ENCODE assay signal across 20 cellular contexts in genomic region chr9:73215249-73215648, GRCh38.
DNase-seq lines count a peak whose midpoint lies in the region; TF ChIP-seq lines count a peak whose summit lies in the region.
"Had no signal": no experiment of that assay in that cellular context is flagged by ENCODE, and none has a peak within 500 bp of the region (broad histone marks: within the 10 kb centered on the region; RNA-seq: fewer than 3 reads in every experiment).

No MANE protein-coding gene starts in this region.

- CTCF ChIA-PET in PC-9 (lab: Charles Lee) = no interaction called here

- H3K4me2 ChIP-seq in PC-9 (no peak overlapping the region), neural cell (ENCODE audit: low read length) (no peak overlapping the region)
- H3K4me2 ChIP-seq: BLaER1 treated with 17β-estradiol and CSF1 and Interleukin-3, amounts not matched to agents 10 nM and 100 nM had no signal

- H3K4me3 ChIP-seq in H7 (ENCODE audit: insufficient read depth, low read depth, low read length) (no peak overlapping the region), PC-9 (no peak overlapping the region), neural cell (ENCODE audit: low read length) (no peak overlapping the region)
- H3K4me3 ChIP-seq: BLaER1 treated with 17β-estradiol and CSF1 and Interleukin-3, amounts not matched to agents 10 nM and 100 nM; HAP-1 had no signal

- H3K36me3 ChIP-seq in H7 (replicated peaks; ENCODE audit: control insufficient read depth, insufficient read depth, low read length) = no peaks in the 10 kb centered on the region
- H3K36me3 ChIP-seq in PC-9 (ENCODE audit: low read depth) = no peaks in the 10 kb centered on the region
- H3K36me3 ChIP-seq in neural cell (ENCODE audit: insufficient read depth, low read length) = no peaks in the 10 kb centered on the region
- H3K36me3 ChIP-seq: BLaER1 treated with 17β-estradiol and CSF1 and Interleukin-3, amounts not matched to agents 10 nM and 100 nM; HAP-1 had no signal

- H3K4me3 Mint-ChIP-seq in chondrocyte (ENCODE audit: unreplicated experiment) = no peak overlapping the region
- H3K4me3 Mint-ChIP-seq: CD8-positive, alpha-beta T cell had no signal

- no peaks in the 10 kb centered on the region for H3K79me2 ChIP-seq in PC-9 (ENCODE audit: low read depth)
- H3K79me2 ChIP-seq in neural cell (replicated peaks; ENCODE audit: insufficient read depth, low read length) = no peaks in the 10 kb centered on the region

- BruUV-seq in PC-9 (replicated peaks; lab: Mats Ljungman, UMichigan) = no TSS peak

- H3K9me3 ChIP-seq in PC-9 (ENCODE audit: insufficient read depth, low read depth) (peaks cover 3% of the 10 kb centered on the region; the same call in 1 of the 2 replicates), neural cell (ENCODE audit: low read length) (no peaks in the 10 kb centered on the region)
- H3K9me3 ChIP-seq: HAP-1 had no signal

- intact Hi-C loops in PC-9 (cut with micrococcal nuclease; ENCODE audit: unreplicated experiment) = no loop called here

- H3K9ac ChIP-seq in neural cell (ENCODE audit: low read length) = no peak overlapping the region
- H3K9ac ChIP-seq: BLaER1 treated with 17β-estradiol and CSF1 and Interleukin-3, amounts not matched to agents 10 nM and 100 nM had no signal

- H3K36me3 Mint-ChIP-seq in chondrocyte (ENCODE audit: low read depth) = no peaks in the 10 kb centered on the region
- H3K36me3 Mint-ChIP-seq: CD8-positive, alpha-beta T cell had no signal

- TF ChIP-seq RAD21 in neural cell (conservative IDR thresholded peaks at IDR 0.05) = no peak

- H3K27ac Mint-ChIP-seq in chondrocyte (ENCODE audit: unreplicated experiment) = no peak overlapping the region
- H3K27ac Mint-ChIP-seq: CD8-positive, alpha-beta T cell had no signal

- H3K4me1 Mint-ChIP-seq in chondrocyte (ENCODE audit: low read depth) = no peaks in the 10 kb centered on the region

- TF ChIP-seq CTCF in PC-9 (conservative IDR thresholded peaks at IDR 0.05) (no peak), neural cell (IDR thresholded peaks at IDR 0.05; ENCODE audit: poor library complexity, severe bottlenecking) (no peak), chondrocyte (IDR thresholded peaks at IDR 0.05) (no peak)

- TF ChIP-seq EP300 in neural cell (conservative IDR thresholded peaks at IDR 0.05; ENCODE audit: poor library complexity, severe bottlenecking) = peak; percentile 11

- H3K9me3 Mint-ChIP-seq in chondrocyte (ENCODE audit: low read depth) = no peaks in the 10 kb centered on the region
- H3K9me3 Mint-ChIP-seq: CD8-positive, alpha-beta T cell had no signal

- H4K20me1 ChIP-seq in PC-9 (ENCODE audit: insufficient read depth) (no peaks in the 10 kb centered on the region), neural cell (ENCODE audit: insufficient read depth) (no peaks in the 10 kb centered on the region)
- H4K20me1 ChIP-seq: BLaER1 treated with 17β-estradiol and CSF1 and Interleukin-3, amounts not matched to agents 10 nM and 100 nM had no signal

- H3F3A ChIP-seq in PC-9 (ENCODE audit: insufficient read depth, low read depth) = no peaks in the 10 kb centered on the region
- no peaks in the 10 kb centered on the region for H3F3A ChIP-seq in neural cell (ENCODE audit: insufficient read depth, low read length, poor library complexity, severe bottlenecking)

- H3K27me3 ChIP-seq in H7 (ENCODE audit: control insufficient read depth, insufficient read depth, low read length) (no peaks in the 10 kb centered on the region), PC-9 (ENCODE audit: insufficient read depth, low read depth) (no peaks in the 10 kb centered on the region), neural cell (ENCODE audit: insufficient read depth, low read depth, low read length) (no peaks in the 10 kb centered on the region)
- H3K27me3 ChIP-seq: BLaER1 treated with 17β-estradiol and CSF1 and Interleukin-3, amounts not matched to agents 10 nM and 100 nM had no signal

- H3K4me1 ChIP-seq in PC-9 (replicated peaks; ENCODE audit: insufficient read depth) = no peaks in the 10 kb centered on the region
- H3K4me1 ChIP-seq: HAP-1 had no signal

- POLR2A ChIA-PET in PC-9 (lab: Charles Lee; ENCODE audit: unreplicated experiment) = no interaction called here

- H3K9me2 ChIP-seq in PC-9 (ENCODE audit: insufficient read depth) (no peaks in the 10 kb centered on the region), neural cell (ENCODE audit: insufficient read depth, low read length) (no peaks in the 10 kb centered on the region)

- H2AFZ ChIP-seq in PC-9 (0 out of 2 replicates have a peak overlapping the region, but pooled peaks have one; percentile 9), neural cell (ENCODE audit: low read depth, low read length) (no peak overlapping the region)

- H3K27ac ChIP-seq in PC-9 (no peak overlapping the region), neural cell (ENCODE audit: low read length) (no peak overlapping the region)
- H3K27ac ChIP-seq: RWPE1 had no signal

- DNase-seq in H7 (peak; percentile 43), PC-9 (no peak), iPS DF 4.7 (ENCODE audit: extremely low read depth, low spot score) (peak; percentile 94), superior temporal gyrus (ENCODE audit: extremely low spot score) (no peak), midbrain (lab: John Stamatoyannopoulos, UW) (no peak), NCI-H1694 treated with DMSO at 0.1 percent for 48 hours (lab: John Stamatoyannopoulos, UW) (no peak), chondrocyte (ENCODE audit: low spot score) (no peak)
- DNase-seq: Calu3; CD8-positive, alpha-beta T cell; KG1; NCI-H187; NCI-H226; NCI-H524; NCI-H82; PC-3; SIG-M5 had no signal

- peaks cover 47% of the 10 kb centered on the region for H3K27me3 Mint-ChIP-seq in chondrocyte (ENCODE audit: low read depth)

TF ChIP-seq in neural cell, 6 proteins besides CTCF, POLR2A, EP300 and RAD21:
- TF ChIP-seq POLR2AphosphoS5 (IDR thresholded peaks at IDR 0.05) = no peak
- TF ChIP-seq EZH2 (IDR thresholded peaks at IDR 0.05; ENCODE audit: borderline replicate concordance, insufficient read depth, low read length, poor library complexity, severe bottlenecking) = no peak
- TF ChIP-seq SMC3 (conservative IDR thresholded peaks at IDR 0.05; ENCODE audit: poor library complexity) = no peak
- TF ChIP-seq MXI1 (conservative IDR thresholded peaks at IDR 0.05; ENCODE audit: poor library complexity, severe bottlenecking) = no peak
- no peak for TF ChIP-seq TAF1 (IDR thresholded peaks at IDR 0.05; ENCODE audit: low read depth)
- no peak for TF ChIP-seq REST (IDR thresholded peaks at IDR 0.05; ENCODE audit: borderline replicate concordance)

Comparison
In these comparisons a context has a peak if more than half of its experiments do, and no peak if none do; other contexts are left out.
1. DNase-seq: peak in H7 (single experiment) and iPS DF 4.7 (single experiment); none in PC-9 (0 of 2), superior temporal gyrus (single experiment), midbrain (single experiment), NCI-H1694 treated with DMSO at 0.1 percent for 48 hours (single experiment) and chondrocyte (single experiment).